8 cellular contexts compared by ENCODE assay signal in genomic region chr2:105399207-105399861, GRCh38. TPM values are rescaled to one million over a fixed set of nuclear protein-coding genes. Genes with fewer than 3 reads are reported as not detected.
DNase-seq lines count a peak whose midpoint lies in the region; ATAC-seq and TF ChIP-seq lines count a peak whose summit lies in the region.

No MANE protein-coding gene starts in this region.

- in situ Hi-C loops in GM13977 (cut with MboI; ENCODE audit: low pct_unique_long_range_greater_than_20kb, low sequenced_read_pairs, unreplicated experiment) = no loop called here

- DNase-seq in GM13977 (ENCODE audit: low spot score) (peak; percentile 27), SJCRH30 (no peak), psoas muscle (no peak), mesenteric fat pad (ENCODE audit: low spot score) (no peak), NCI-H187 (lab: John Stamatoyannopoulos, UW) (no peak), MV-4-11 (lab: John Stamatoyannopoulos, UW) (no peak)
- no peak for DNase-seq in stimulated activated CD4-positive, alpha-beta T cell treated with anti-CD3 and anti-CD28 coated beads, Interleukin-1b, Interleukin-23, amount 100 ng/mL, for 48 hours

- intact Hi-C loops in psoas muscle (cut with DNase I) = no loop called here

- H3K4me1 ChIP-seq in SJCRH30 = peaks cover 16% of the 10 kb centered on the region
- peaks cover 0 to 52% (median 0%) of the 10 kb centered on the region in 3 donors for H3K4me1 ChIP-seq in gastroesophageal sphincter
- H3K4me1 ChIP-seq in psoas muscle = peaks cover 41% of the 10 kb centered on the region

- peak; percentile 29 for ATAC-seq in gastroesophageal sphincter
- ATAC-seq in psoas muscle = no peak

- H3K9me3 ChIP-seq in SJCRH30 (replicated peaks) (no peaks in the 10 kb centered on the region), gastroesophageal sphincter (no peaks in the 10 kb centered on the region), psoas muscle (no peaks in the 10 kb centered on the region)

- H3K27ac ChIP-seq in SJCRH30 (no peak overlapping the region), gastroesophageal sphincter (peak overlapping the region in 3 of 4 donors; percentile 89 to 93 (median 91)), psoas muscle (peak overlapping the region; percentile 92)

- H3K36me3 ChIP-seq in SJCRH30 (no peaks in the 10 kb centered on the region), gastroesophageal sphincter (no peaks in the 10 kb centered on the region), psoas muscle (ENCODE audit: insufficient read depth in 1 of 2, low read depth in 1 of 2) (no peaks in the 10 kb centered on the region)

- H3K4me3 ChIP-seq in SJCRH30 = peak overlapping the region; percentile 97
- peak overlapping the region; percentile 68 to 86 for H3K4me3 ChIP-seq in gastroesophageal sphincter
- H3K4me3 ChIP-seq in psoas muscle = peak overlapping the region; percentile 97

- no peaks in the 10 kb centered on the region for H3K27me3 ChIP-seq in SJCRH30
- peaks cover 10% of the 10 kb centered on the region for H3K27me3 ChIP-seq in gastroesophageal sphincter
- H3K27me3 ChIP-seq in psoas muscle (ENCODE audit: insufficient read depth in 3 of 3, low read length in 2 of 3) = no peaks in the 10 kb centered on the region

- TF ChIP-seq POLR2A in gastroesophageal sphincter (IDR thresholded peaks at IDR 0.05) = no peak

- TF ChIP-seq CTCF in GM13977 (IDR thresholded peaks at IDR 0.05; ENCODE audit: extremely low read depth, insufficient read depth, missing control alignments) (no peak), gastroesophageal sphincter (IDR thresholded peaks at IDR 0.05) (no peak), psoas muscle (IDR thresholded peaks at IDR 0.05) (no peak)

- 83% methylated on average over 15 of the region's 38 CpGs; no CpG with 5 or more reads in 1 of the 2 donors for WGBS in gastroesophageal sphincter (ENCODE audit: low coverage in 1 of 2), 2 donors
- 39 to 51% (median 42%) methylated on average over 34 to 38 of the region's 38 CpGs for WGBS in psoas muscle, 3 donors

- no peak for TF ChIP-seq EP300 in gastroesophageal sphincter (IDR thresholded peaks at IDR 0.05)

RNA-seq across cellular contexts. Expression of gene FHL2, which starts 0.5 kb away (rescaled TPM):
- 27.4 and 30.7 TPM in 2 replicates for total RNA-seq in SJCRH30 (2014; rRNA removed; shearing (Covaris generic))
- 100 to 1,000 TPM in 3 of 4 donors, 10 to 100 TPM in 1; 93.9 to 150 (median 109) TPM for total RNA-seq in gastroesophageal sphincter
- 100 to 1,000 TPM in 1 of 4 donors, 10 to 100 TPM in 3; 33.5 to 114 (median 51.7) TPM for total RNA-seq in psoas muscle
- polyA plus RNA-seq in psoas muscle = 10 to 100 TPM; 24.7 to 40.9 (median 28.5) TPM
- 36.3 TPM for total RNA-seq in mesenteric fat pad
